Comparison of ENCODE assay signal across 1 cellular context in the genomic region with DNA sequence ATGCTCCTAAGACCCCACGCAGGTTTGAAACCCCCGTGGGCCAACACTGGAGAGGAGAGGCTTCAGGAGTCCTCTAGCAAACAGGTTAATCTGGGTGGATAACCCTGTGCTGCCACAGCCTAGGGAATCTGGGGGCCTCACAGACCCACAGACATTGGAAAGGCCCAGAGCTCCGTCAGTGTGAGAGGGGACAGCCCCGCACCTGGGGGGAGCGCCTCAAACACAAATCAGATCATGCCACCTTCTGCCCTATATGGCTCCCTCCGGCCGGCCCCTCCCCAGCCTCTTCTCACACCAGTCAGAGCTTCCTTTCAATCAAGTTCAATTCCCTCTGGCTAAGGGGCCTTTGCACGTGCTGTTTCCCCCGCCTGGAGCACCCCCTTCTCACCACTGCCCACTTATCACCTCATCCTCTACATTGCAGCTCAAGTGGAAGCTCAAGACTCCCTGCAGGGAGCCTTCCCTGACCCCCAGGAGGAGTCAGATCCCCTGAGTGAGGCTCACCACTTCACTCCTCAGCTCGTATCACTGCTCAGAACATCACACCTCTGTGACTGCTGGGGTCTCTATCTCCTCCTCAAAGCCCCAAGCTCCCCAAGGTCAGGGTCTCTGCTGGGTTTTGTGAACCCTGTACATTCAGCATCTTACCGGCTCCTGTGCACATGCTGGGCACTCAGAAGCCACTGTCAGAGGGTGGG.
TF ChIP-seq lines count a peak whose summit lies in the region.

No MANE protein-coding gene starts in this region.

TF ChIP-seq in K562, 482 proteins besides CTCF, POLR2A, EP300 and RAD21:
- TF ChIP-seq ZNF263 (CRISPR knock-in tag; IDR thresholded peaks at IDR 0.05; ENCODE audit: borderline replicate concordance) (0 out of 2 replicates have a peak, but pooled peaks have one; percentile 20), XRCC5 (IDR thresholded peaks at IDR 0.05; ENCODE audit: low read depth, low read length) (no peak)
TF ChIP-seq in K562: peak in this region for 1.
